Comparison of ENCODE assay signal across 15 cellular contexts in the genomic region with DNA sequence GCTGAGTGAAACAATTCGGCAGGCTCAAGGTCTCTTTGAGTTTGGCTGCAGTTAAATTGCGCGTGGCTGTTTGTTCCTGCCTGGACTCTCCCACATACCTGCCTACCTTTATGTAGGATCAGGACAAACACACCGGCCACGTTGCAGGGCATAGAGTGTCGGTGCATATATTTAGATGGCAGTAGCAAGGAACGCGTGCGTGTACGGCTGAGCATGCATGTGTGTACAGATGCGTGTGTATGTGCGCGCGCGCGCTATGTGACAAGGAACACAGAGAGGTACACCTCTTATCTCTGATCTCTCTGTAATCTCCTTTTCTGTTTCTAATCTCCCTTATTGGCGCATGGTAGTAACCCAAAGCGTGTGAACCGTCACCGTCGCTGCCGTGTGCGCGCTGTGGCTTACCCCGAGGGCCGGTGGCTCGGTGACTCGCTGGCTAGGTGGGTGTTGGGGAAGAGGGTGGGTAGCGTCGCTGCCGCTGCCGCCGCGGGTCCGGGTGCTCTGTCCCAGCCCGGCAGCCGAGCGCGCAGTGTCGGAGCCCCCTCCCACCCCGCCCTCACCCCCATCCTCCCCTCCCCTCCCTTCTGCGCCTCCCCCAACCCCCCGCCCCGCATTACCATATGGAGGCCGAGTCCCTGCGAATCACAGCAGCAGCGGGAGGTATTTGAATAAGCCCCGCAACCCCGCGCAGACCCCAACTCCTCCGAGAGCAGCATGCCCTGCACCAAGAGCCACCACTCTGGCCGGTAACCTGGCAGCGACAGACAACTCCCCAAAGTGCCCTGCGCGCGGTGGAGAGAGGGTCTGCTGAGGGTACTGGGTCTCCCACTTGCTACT.
DNase-seq lines count a peak whose midpoint lies in the region; ATAC-seq, FAIRE-seq and TF ChIP-seq lines count a peak whose summit lies in the region.
"Had no signal": no experiment of that assay in that cellular context is flagged by ENCODE, and none has a peak within 500 bp of the region (broad histone marks: within the 10 kb centered on the region; RNA-seq: fewer than 3 reads in every experiment).

No MANE protein-coding gene starts in this region.

- no peak for FAIRE-seq in urothelium cell line (lab: Jason Lieb, UNC)

- POLR2A ChIA-PET in A673 (lab: Charles Lee; ENCODE audit: low non-redundant PET) (no interaction called here), WTC11 (lab: Charles Lee) (no interaction called here)

- H3K4me3 ChIP-seq in A673 (ENCODE audit: low read depth, low read length, poor library complexity, severe bottlenecking): peak overlapping the region; percentile 64
- H3K4me3 ChIP-seq in HAP-1: peak overlapping the region; percentile 48
- peak overlapping the region; percentile 59 for H3K4me3 ChIP-seq in iPS-15b (ENCODE audit: low read depth, low read length)
- H3K4me3 ChIP-seq: hepatocyte, transverse colon had no signal

- TF ChIP-seq CTCF in A673 (conservative IDR thresholded peaks at IDR 0.05; ENCODE audit: low read depth, low read length) (no peak), WTC11 (IDR thresholded peaks at IDR 0.05) (no peak)

- DNase-seq in A673 (ENCODE audit: low spot score) (peak; percentile 38), HAP-1 (ENCODE audit: low spot score in 2 of 2) (peak in 1 of 2 experiments; percentile 76), WTC11 (ENCODE audit: low spot score) (peak; percentile 63), urothelium cell line (ENCODE audit: low spot score) (no peak), RKO (ENCODE audit: low spot score) (no peak), T-helper 9 cell (no peak), HCEC 1CT (no peak)
- DNase-seq: activated CD8-positive, alpha-beta T cell treated with anti-CD3 and anti-CD28 coated beads, Interleukin-2, amount 10 ng/mL, durations not matched to agents 7 days and 5 days; NCI-H1048; sigmoid colon; transverse colon had no signal

- no peak overlapping the region for H3K27ac ChIP-seq in A673 (ENCODE audit: low read depth, low read length, poor library complexity, severe bottlenecking)
- H3K27ac ChIP-seq: hepatocyte, sigmoid colon, transverse colon had no signal

- peaks cover 98% of the 10 kb centered on the region for H3K27me3 Mint-ChIP-seq in WTC11 (ENCODE audit: low read depth)

- no peak overlapping the region for H3K27ac Mint-ChIP-seq in WTC11
- H3K27ac Mint-ChIP-seq: activated CD8-positive, alpha-beta T cell treated with anti-CD3 and anti-CD28 coated beads, Interleukin-2, amount 10 ng/mL, durations not matched to agents 7 days and 5 days; mesothelial cell of epicardium had no signal

- no peaks in the 10 kb centered on the region for H3K36me3 Mint-ChIP-seq in WTC11
- H3K36me3 Mint-ChIP-seq: mesothelial cell of epicardium had no signal

- intact Hi-C loops in A673 (cut with micrococcal nuclease; ENCODE audit: unreplicated experiment): no loop called here

- CTCF ChIA-PET in A673 (lab: Charles Lee): no interaction called here
- CTCF ChIA-PET in WTC11 (lab: Charles Lee): interaction anchor here (1.0 kb wide), 1 partner anchor 13 kb away, joined by 4 read pairs; no protein-coding TSS in a partner anchor

- no peak overlapping the region for H3K9ac ChIP-seq in iPS-15b (ENCODE audit: low read depth, low read length)

- peaks cover 21% of the 10 kb centered on the region for H3K4me1 ChIP-seq in A673 (ENCODE audit: insufficient read depth, low read length, poor library complexity, severe bottlenecking)
- H3K4me1 ChIP-seq in HAP-1: peaks cover 8% of the 10 kb centered on the region
- H3K4me1 ChIP-seq in iPS-15b (ENCODE audit: control insufficient read depth, insufficient read depth, low read length): peaks cover 21% of the 10 kb centered on the region

- H3K36me3 ChIP-seq in A673 (ENCODE audit: insufficient read depth, low read length, poor library complexity, severe bottlenecking) (no peaks in the 10 kb centered on the region), HAP-1 (replicated peaks) (no peaks in the 10 kb centered on the region), iPS-15b (ENCODE audit: control insufficient read depth, insufficient read depth, low read length) (no peaks in the 10 kb centered on the region)
- H3K36me3 ChIP-seq: adrenal gland, sigmoid colon, transverse colon had no signal

- ATAC-seq in WTC11: no peak
- ATAC-seq: activated CD8-positive, alpha-beta T cell treated with anti-CD3 and anti-CD28 coated beads, Interleukin-2, amount 10 ng/mL, durations not matched to agents 7 days and 5 days had no signal

- H3K4me3 Mint-ChIP-seq in WTC11: peak overlapping the region; percentile 60
- H3K4me3 Mint-ChIP-seq: activated CD8-positive, alpha-beta T cell treated with anti-CD3 and anti-CD28 coated beads, Interleukin-2, amount 10 ng/mL, durations not matched to agents 7 days and 5 days; mesothelial cell of epicardium had no signal

- H3K27me3 ChIP-seq in A673 (replicated peaks; ENCODE audit: insufficient read depth, low read depth, low read length, poor library complexity): peaks cover 14% of the 10 kb centered on the region
- no peaks in the 10 kb centered on the region for H3K27me3 ChIP-seq in HAP-1 (ENCODE audit: low read depth)
- peaks cover 90% of the 10 kb centered on the region for H3K27me3 ChIP-seq in iPS-15b (ENCODE audit: control insufficient read depth, insufficient read depth, low read length)

- H3K9me3 ChIP-seq in A673 (ENCODE audit: low read depth, low read length, poor library complexity, severe bottlenecking): no peaks in the 10 kb centered on the region
- no peaks in the 10 kb centered on the region for H3K9me3 ChIP-seq in HAP-1
- no peaks in the 10 kb centered on the region for H3K9me3 ChIP-seq in iPS-15b (ENCODE audit: control insufficient read depth, insufficient read depth, low read length)
- H3K9me3 ChIP-seq: adrenal gland, transverse colon had no signal

- BruUV-seq in A673 (replicated peaks; lab: Mats Ljungman, UMichigan): no TSS peak

- peaks cover 50% of the 10 kb centered on the region for H3K4me1 Mint-ChIP-seq in WTC11

- no peaks in the 10 kb centered on the region for H3K9me3 Mint-ChIP-seq in WTC11
- H3K9me3 Mint-ChIP-seq: mesothelial cell of epicardium had no signal

- in situ Hi-C loops in HAP-1 (cut with MboI; ENCODE audit: low sequenced_read_pairs): loop anchor here (5.0 to 10.0 kb wide), 6 partner anchors 133 to 1263 kb away; partner anchors contain the start of genes CCNH and TMEM161B

TF ChIP-seq in WTC11, 78 proteins besides CTCF, POLR2A, EP300 and RAD21:
- TF ChIP-seq ATF1 (CRISPR knock-in tag; IDR thresholded peaks at IDR 0.05): no peak
- no peak for TF ChIP-seq CREM (CRISPR knock-in tag; IDR thresholded peaks at IDR 0.05)
- TF ChIP-seq ATF3 (CRISPR knock-in tag; conservative IDR thresholded peaks at IDR 0.05): no peak
- no peak for TF ChIP-seq CREB1 (CRISPR knock-in tag; IDR thresholded peaks at IDR 0.05)

Comparison
In these comparisons a context has a peak if more than half of its experiments do, and no peak if none do; other contexts are left out.
1. DNase-seq: peak in A673 (single experiment) and WTC11 (single experiment); none in urothelium cell line (single experiment), RKO (single experiment), T-helper 9 cell (single experiment) and HCEC 1CT (single experiment).
2. Peak in every context shown above with its lines, with median percentiles within 50 percentile points of each other: H3K4me3 ChIP-seq.